Comparison of ENCODE assay signal across 1 cellular context in genomic region chr2:179768765-179769164, GRCh38.
TF ChIP-seq lines count a peak whose summit lies in the region.

No MANE protein-coding gene starts in this region.

TF ChIP-seq in SK-N-SH, 30 proteins besides CTCF, POLR2A, EP300 and RAD21 (continued from another document):
- TF ChIP-seq, protein P1, sequence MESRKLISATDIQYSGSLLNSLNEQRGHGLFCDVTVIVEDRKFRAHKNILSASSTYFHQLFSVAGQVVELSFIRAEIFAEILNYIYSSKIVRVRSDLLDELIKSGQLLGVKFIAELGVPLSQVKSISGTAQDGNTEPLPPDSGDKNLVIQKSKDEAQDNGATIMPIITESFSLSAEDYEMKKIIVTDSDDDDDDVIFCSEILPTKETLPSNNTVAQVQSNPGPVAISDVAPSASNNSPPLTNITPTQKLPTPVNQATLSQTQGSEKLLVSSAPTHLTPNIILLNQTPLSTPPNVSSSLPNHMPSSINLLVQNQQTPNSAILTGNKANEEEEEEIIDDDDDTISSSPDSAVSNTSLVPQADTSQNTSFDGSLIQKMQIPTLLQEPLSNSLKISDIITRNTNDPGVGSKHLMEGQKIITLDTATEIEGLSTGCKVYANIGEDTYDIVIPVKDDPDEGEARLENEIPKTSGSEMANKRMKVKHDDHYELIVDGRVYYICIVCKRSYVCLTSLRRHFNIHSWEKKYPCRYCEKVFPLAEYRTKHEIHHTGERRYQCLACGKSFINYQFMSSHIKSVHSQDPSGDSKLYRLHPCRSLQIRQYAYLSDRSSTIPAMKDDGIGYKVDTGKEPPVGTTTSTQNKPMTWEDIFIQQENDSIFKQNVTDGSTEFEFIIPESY (IDR thresholded peaks at IDR 0.05; ENCODE audit: borderline replicate concordance, low read depth), result no peak
- TF ChIP-seq, protein P2, sequence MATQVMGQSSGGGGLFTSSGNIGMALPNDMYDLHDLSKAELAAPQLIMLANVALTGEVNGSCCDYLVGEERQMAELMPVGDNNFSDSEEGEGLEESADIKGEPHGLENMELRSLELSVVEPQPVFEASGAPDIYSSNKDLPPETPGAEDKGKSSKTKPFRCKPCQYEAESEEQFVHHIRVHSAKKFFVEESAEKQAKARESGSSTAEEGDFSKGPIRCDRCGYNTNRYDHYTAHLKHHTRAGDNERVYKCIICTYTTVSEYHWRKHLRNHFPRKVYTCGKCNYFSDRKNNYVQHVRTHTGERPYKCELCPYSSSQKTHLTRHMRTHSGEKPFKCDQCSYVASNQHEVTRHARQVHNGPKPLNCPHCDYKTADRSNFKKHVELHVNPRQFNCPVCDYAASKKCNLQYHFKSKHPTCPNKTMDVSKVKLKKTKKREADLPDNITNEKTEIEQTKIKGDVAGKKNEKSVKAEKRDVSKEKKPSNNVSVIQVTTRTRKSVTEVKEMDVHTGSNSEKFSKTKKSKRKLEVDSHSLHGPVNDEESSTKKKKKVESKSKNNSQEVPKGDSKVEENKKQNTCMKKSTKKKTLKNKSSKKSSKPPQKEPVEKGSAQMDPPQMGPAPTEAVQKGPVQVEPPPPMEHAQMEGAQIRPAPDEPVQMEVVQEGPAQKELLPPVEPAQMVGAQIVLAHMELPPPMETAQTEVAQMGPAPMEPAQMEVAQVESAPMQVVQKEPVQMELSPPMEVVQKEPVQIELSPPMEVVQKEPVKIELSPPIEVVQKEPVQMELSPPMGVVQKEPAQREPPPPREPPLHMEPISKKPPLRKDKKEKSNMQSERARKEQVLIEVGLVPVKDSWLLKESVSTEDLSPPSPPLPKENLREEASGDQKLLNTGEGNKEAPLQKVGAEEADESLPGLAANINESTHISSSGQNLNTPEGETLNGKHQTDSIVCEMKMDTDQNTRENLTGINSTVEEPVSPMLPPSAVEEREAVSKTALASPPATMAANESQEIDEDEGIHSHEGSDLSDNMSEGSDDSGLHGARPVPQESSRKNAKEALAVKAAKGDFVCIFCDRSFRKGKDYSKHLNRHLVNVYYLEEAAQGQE (IDR thresholded peaks at IDR 0.05; ENCODE audit: low read depth, low read length), result 0 out of 2 replicates have a peak, but pooled peaks have one; percentile 6
- TF ChIP-seq SMC3 (IDR thresholded peaks at IDR 0.05; ENCODE audit: low read depth, low read length), result no peak
- TF ChIP-seq GATA2 (CRISPR knock-in tag; IDR thresholded peaks at IDR 0.05), result no peak
- TF ChIP-seq, protein P3, sequence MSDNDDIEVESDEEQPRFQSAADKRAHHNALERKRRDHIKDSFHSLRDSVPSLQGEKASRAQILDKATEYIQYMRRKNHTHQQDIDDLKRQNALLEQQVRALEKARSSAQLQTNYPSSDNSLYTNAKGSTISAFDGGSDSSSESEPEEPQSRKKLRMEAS (IDR thresholded peaks at IDR 0.05; ENCODE audit: low read depth), result 0 out of 2 replicates have a peak, but pooled peaks have one; percentile 11
- no peak for TF ChIP-seq YY1 (IDR thresholded peaks at IDR 0.05; ENCODE audit: low read depth)
- TF ChIP-seq NRF1 (IDR thresholded peaks at IDR 0.05; ENCODE audit: low read depth, low read length), result no peak
- no peak for TF ChIP-seq RCOR1 (IDR thresholded peaks at IDR 0.05; ENCODE audit: low read length)
- TF ChIP-seq USF2 (IDR thresholded peaks at IDR 0.05; ENCODE audit: borderline replicate concordance, low read depth, low read length), result no peak
- no peak for TF ChIP-seq RFX5 (IDR thresholded peaks at IDR 0.05; ENCODE audit: low read length)
